In the genomic region with DNA sequence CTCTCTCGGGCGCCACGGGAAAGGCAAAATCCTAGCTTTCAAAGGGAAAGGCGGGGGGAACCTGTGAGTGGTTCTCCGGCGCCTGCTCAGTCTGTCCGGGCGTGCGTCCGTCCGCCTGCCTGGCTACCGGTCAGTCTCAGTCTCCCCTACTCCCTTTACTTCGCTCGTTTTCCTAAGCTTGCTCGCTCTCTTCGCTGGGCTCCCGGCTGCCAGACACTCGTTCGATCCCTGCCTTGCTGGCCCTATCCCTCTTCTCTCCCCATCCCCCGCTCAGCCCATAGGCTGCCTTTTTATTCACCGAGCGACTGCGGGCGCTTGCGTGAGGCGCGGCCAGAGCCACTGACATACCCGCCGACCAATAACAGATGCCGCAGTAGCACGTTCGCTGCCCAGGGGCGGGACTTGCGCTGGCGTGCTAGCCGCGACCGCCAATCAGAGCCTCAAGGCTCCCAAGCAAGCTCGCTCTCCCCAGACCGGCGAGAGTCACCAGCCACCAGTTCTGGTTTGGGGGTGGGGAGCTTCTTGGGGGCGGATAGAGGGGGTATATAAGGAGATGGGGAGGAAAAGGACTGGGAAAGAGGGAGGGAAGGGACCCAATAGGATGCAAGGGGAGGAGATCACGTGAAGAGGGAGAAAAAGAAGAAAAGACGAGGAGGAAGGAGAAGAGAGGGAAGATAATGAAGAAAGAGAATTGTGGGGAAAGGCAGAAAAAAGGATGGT, we compare ENCODE assay signal across 8 cellular contexts. TPM values are rescaled to one million over a fixed set of nuclear protein-coding genes. Genes with fewer than 3 reads are reported as not detected.
DNase-seq lines count a peak whose midpoint lies in the region; ATAC-seq and TF ChIP-seq lines count a peak whose summit lies in the region.

No MANE protein-coding gene starts in this region.

- no peak for TF ChIP-seq CTCF in RWPE2 (IDR thresholded peaks at IDR 0.05; ENCODE audit: poor library complexity, severe bottlenecking)
- no peak for TF ChIP-seq CTCF in natural killer cell (IDR thresholded peaks at IDR 0.05)

- peaks cover 41 to 47% of the 10 kb centered on the region in 2 donors for H3K4me1 Mint-ChIP-seq in natural killer cell

- no peaks in the 10 kb centered on the region for H3K9me3 ChIP-seq in RWPE2 (ENCODE audit: severe bottlenecking)

- no peaks in the 10 kb centered on the region for H3K36me3 ChIP-seq in RWPE2 (ENCODE audit: low read depth)

- H3K27me3 ChIP-seq in RWPE2 (ENCODE audit: insufficient read depth, poor library complexity, severe bottlenecking): no peaks in the 10 kb centered on the region

- peaks cover 0 to 12% of the 10 kb centered on the region in 2 donors for H3K27me3 Mint-ChIP-seq in natural killer cell (ENCODE audit: low read depth in 2 of 2)

- H3K36me3 Mint-ChIP-seq in natural killer cell: no peaks in the 10 kb centered on the region

- intact Hi-C loops in natural killer cell (cut with micrococcal nuclease): loop anchor here (5.0 kb wide), 1 partner anchor 452 kb away; a partner anchor contains a TSS

- no peaks in the 10 kb centered on the region for H3K9me3 Mint-ChIP-seq in natural killer cell

- no peaks in the 10 kb centered on the region for H3K4me1 ChIP-seq in RWPE2 (ENCODE audit: insufficient read depth, poor library complexity, severe bottlenecking)

- H3K27ac ChIP-seq in RWPE2 (ENCODE audit: poor library complexity, severe bottlenecking): peak overlapping the region; percentile 59

- peak; percentile 98 for ATAC-seq in RWPE2 (ENCODE audit: low read depth)
- ATAC-seq in natural killer cell: peak; percentile 92 to 98 (median 95)

- peak; percentile 95 for DNase-seq in EH (ENCODE audit: low read depth)
- DNase-seq in GOT3 (lab: John Stamatoyannopoulos, UW): peak; percentile 62
- DNase-seq in LoVo (ENCODE audit: low spot score): peak; percentile 83
- peak; percentile 84 for DNase-seq in RWPE2 (ENCODE audit: low spot score)
- peak; percentile 81 for DNase-seq in activated effector memory CD4-positive, alpha-beta T cell treated with Interleukin-2 at 50 U/mL for 16 hours
- DNase-seq in fibroblast of peridontal ligament (ENCODE audit: extremely low read depth): peak; percentile 91
- DNase-seq in natural killer cell: peak; percentile 78
- peak; percentile 72 to 85 (median 81) for DNase-seq in stimulated activated naive CD4-positive, alpha-beta T cell (lab: John Stamatoyannopoulos, UW)

- H3K27ac Mint-ChIP-seq in natural killer cell: peak overlapping the region; percentile 91 to 99

- peak overlapping the region; percentile 49 for H3K4me3 ChIP-seq in RWPE2 (ENCODE audit: severe bottlenecking)

- peak overlapping the region; percentile 98 for H3K4me3 Mint-ChIP-seq in natural killer cell

RNA-seq across cellular contexts. Expression of a gene that starts 30.0 kb away (rescaled TPM):
- total RNA-seq in natural killer cell: 10 to 100 TPM; 52.3 to 69.1 (median 64.2) TPM

Comparison
In these comparisons a context has a peak if more than half of its experiments do, and no peak if none do; other contexts are left out.
1. Peak in every context shown above with its lines: DNase-seq, ATAC-seq, H3K4me3 ChIP-seq and H3K27ac ChIP-seq.